17 cellular contexts compared by ENCODE assay signal in genomic region chr19:39818626-39819097, GRCh38. TPM values are rescaled to one million over a fixed set of nuclear protein-coding genes. Genes with fewer than 3 reads are reported as not detected.
DNase-seq lines count a peak whose midpoint lies in the region; ATAC-seq and TF ChIP-seq lines count a peak whose summit lies in the region.
"Had no signal": no experiment of that assay in that cellular context is flagged by ENCODE, and none has a peak within 500 bp of the region (broad histone marks: within the 10 kb centered on the region; RNA-seq: fewer than 3 reads in every experiment).

No MANE protein-coding gene starts in this region.

- H3K9me3 ChIP-seq in Panc1 (ENCODE audit: control insufficient read depth, insufficient read depth, low read depth, low read length) = no peaks in the 10 kb centered on the region; the same call in 1 of the 2 replicates
- H3K9me3 ChIP-seq: gastroesophageal sphincter, vagina had no signal

- CTCF ChIA-PET in GM10248 (lab: Yijun Ruan, JAX) (interaction anchor here (0.9 to 2.8 kb wide), 9 partner anchors 10 to 145 kb away, joined by 3 to 9 read pairs (median 4); no protein-coding TSS in a partner anchor), Panc1 (lab: Charles Lee) (interaction anchor here (0.5 to 3.2 kb wide), 6 partner anchors 13 to 487 kb away, joined by 3 to 24 read pairs (median 3); partner anchors contain the start of gene DYRK1B)

- no peak overlapping the region for H3K4me3 ChIP-seq in Panc1 (ENCODE audit: low read depth in 2 of 2, low read length in 2 of 2)
- H3K4me3 ChIP-seq: gastroesophageal sphincter, vagina had no signal

- H3K27me3 ChIP-seq in Panc1 (ENCODE audit: control insufficient read depth, insufficient read depth, low read length) = no peaks in the 10 kb centered on the region
- H3K27me3 ChIP-seq: gastroesophageal sphincter, vagina had no signal

- TF ChIP-seq CTCF in GM10248 (IDR thresholded peaks at IDR 0.05; ENCODE audit: control extremely low read depth, extremely low read depth, low read depth, missing control alignments) (no peak), Panc1 (IDR thresholded peaks at IDR 0.05) (no peak)

- intact Hi-C loops in Panc1 (cut with micrococcal nuclease; ENCODE audit: unreplicated experiment) = no loop called here

- no peaks in the 10 kb centered on the region for H3K36me3 ChIP-seq in Panc1 (ENCODE audit: control insufficient read depth, insufficient read depth, low read length)
- H3K36me3 ChIP-seq: vagina had no signal

- peaks cover 4% of the 10 kb centered on the region for H3K4me1 ChIP-seq in Panc1 (ENCODE audit: control insufficient read depth, insufficient read depth, low read length)

- no TSS peak for BruUV-seq in Panc1 (replicated peaks; lab: Mats Ljungman, UMichigan)

- H3K27ac ChIP-seq in Panc1 (ENCODE audit: low read length) = no peak overlapping the region
- H3K27ac ChIP-seq: gastroesophageal sphincter, vagina had no signal

- in situ Hi-C loops in Panc1 (cut with HindIII; ENCODE audit: low pct_unique_long_range_greater_than_20kb, low sequenced_read_pairs) = no loop called here

- DNase-seq in GM10248 (ENCODE audit: extremely low spot score) (peak; percentile 86), Panc1 (ENCODE audit: low read depth, low spot score) (no peak), nucleus accumbens (lab: John Stamatoyannopoulos, UW) (no peak), NOMO-1 treated with dmso at 0.1 percent for 144 hours (lab: John Stamatoyannopoulos, UW; ENCODE audit: unreplicated experiment) (no peak), hypothalamus (lab: John Stamatoyannopoulos, UW) (no peak), putamen (ENCODE audit: low spot score) (no peak)
- DNase-seq: effector memory CD8-positive, alpha-beta T cell; RPMI8226; small intestine had no signal

- ATAC-seq in GM19025 (IDR thresholded peaks at IDR 0.05; ENCODE audit: low read depth, unreplicated experiment) (peak; percentile 80), HG02759 (IDR thresholded peaks at IDR 0.05; ENCODE audit: unreplicated experiment) (peak; percentile 70), Panc1 (0 out of 2 replicates have a peak, but pooled peaks have one; percentile 0)
- ATAC-seq: effector memory CD8-positive, alpha-beta T cell; gastroesophageal sphincter had no signal

- POLR2A ChIA-PET in GM10248 (lab: Yijun Ruan, JAX) (no interaction called here), Panc1 (lab: Charles Lee) (interaction anchor here (0.6 to 2.1 kb wide), 6 partner anchors 15 to 383 kb away, joined by 3 to 16 read pairs (median 5); partner anchors contain the start of genes DYRK1B, FBL and RPS16)

RNA-seq across cellular contexts. Expression of gene DYRK1B, which starts 15.3 kb away (rescaled TPM):
- 322 TPM for total RNA-seq in Panc1 (2021; ENCODE audit: unreplicated experiment)
- polyA plus RNA-seq in Panc1 (2012; ENCODE audit: insufficient read length) = 462 TPM

RNA-seq across cellular contexts. Expression of gene FBL, which starts 27.5 kb away (rescaled TPM):
- total RNA-seq in Panc1 (2021; ENCODE audit: unreplicated experiment) = 4,927 TPM
- polyA plus RNA-seq in Panc1 (2012; ENCODE audit: insufficient read length) = 6,160 TPM

RNA-seq across cellular contexts. Expression of gene LEUTX, which starts 40.0 kb away (rescaled TPM):
- not detected for total RNA-seq in Panc1 (2021; ENCODE audit: unreplicated experiment)
- polyA plus RNA-seq in Panc1 (2012; ENCODE audit: insufficient read length) = not detected
- total RNA-seq: astrocyte; Daoy; gastroesophageal sphincter; LHCN-M2; natural killer cell treated with Interleukin-12 subunit alpha and Interleukin-12 subunit beta and Interleukin-15 and Interleukin-18, amount 100 ng/mL, for 72 hours; vagina had no signal
- polyA plus RNA-seq: small intestine had no signal

Comparison
In these comparisons a context has a peak if more than half of its experiments do, and no peak if none do; other contexts are left out.
1. ATAC-seq: peak in every context shown above with its lines; median percentile 80 in GM19025; 70 in HG02759; 0 in Panc1.